In the genomic region with DNA sequence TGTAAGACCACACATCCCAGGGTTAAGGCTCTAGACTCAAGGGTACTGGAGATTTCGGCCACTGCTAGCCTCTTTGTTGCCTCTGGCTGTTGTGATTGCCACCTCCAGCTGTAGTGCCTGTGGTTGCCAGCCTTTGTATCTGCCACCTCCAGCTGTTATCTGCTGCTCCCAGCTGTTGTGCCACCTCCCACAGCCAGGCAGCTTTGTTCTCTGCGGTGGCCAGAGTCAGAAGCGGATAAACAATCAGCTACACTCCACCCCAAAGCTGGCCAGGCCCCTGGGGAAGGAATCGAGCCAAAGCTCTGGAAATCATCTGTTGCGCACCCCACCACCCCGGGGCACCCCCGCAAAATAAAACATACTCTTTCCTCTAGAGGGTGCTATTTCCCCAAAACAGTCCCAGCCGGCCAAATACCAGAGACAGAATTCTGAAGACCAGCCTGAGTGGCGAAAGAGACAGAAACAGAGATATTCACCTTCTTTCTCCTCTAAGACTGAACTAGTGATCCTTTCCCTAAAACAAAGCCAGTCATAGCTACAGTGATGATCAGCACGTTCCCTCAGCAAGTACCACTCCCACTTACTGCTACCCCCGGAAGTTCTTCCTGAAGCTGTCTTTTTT, we compare ENCODE assay signal across 9 cellular contexts. TPM values are rescaled to one million over a fixed set of nuclear protein-coding genes. Genes with fewer than 3 reads are reported as not detected.
DNase-seq lines count a peak whose midpoint lies in the region; ATAC-seq and TF ChIP-seq lines count a peak whose summit lies in the region.
"Had no signal": no experiment of that assay in that cellular context is flagged by ENCODE, and none has a peak within 500 bp of the region (broad histone marks: within the 10 kb centered on the region; RNA-seq: fewer than 3 reads in every experiment).

No MANE protein-coding gene starts in this region.

- H3K4me1 ChIP-seq in right atrium auricular region, result peaks cover 0 to 13% of the 10 kb centered on the region in 2 donors

- H3K36me3 ChIP-seq in right atrium auricular region, result no peaks in the 10 kb centered on the region
- H3K36me3 ChIP-seq: neutrophil had no signal

- no peak overlapping the region for H3K27ac ChIP-seq in right atrium auricular region
- H3K27ac ChIP-seq: neutrophil had no signal

- TF ChIP-seq CTCF in right atrium auricular region (IDR thresholded peaks at IDR 0.05), result peak in 1 of 2 donors; percentile 73

- no peaks in the 10 kb centered on the region for H3K27me3 ChIP-seq in right atrium auricular region

- peak overlapping the region in 1 of 2 donors; percentile 23 for H3K4me3 ChIP-seq in right atrium auricular region

- DNase-seq in Right ventricle myocardium inferior (ENCODE audit: missing footprints) (no peak), right atrium auricular region (ENCODE audit: low spot score) (no peak), NOMO-1 (lab: John Stamatoyannopoulos, UW; ENCODE audit: unreplicated experiment in 2 of 2) (peak; percentile 34 to 43), foreskin melanocyte (peak; percentile 32), nucleus accumbens (lab: John Stamatoyannopoulos, UW) (peak in 53 of 56 donors; percentile 37 to 97 (median 87)), mesenteric fat pad (ENCODE audit: low spot score) (no peak)
- DNase-seq in activated naive CD4-positive, alpha-beta T cell treated with Interleukin-2 at 50 U/mL for 16 hours, result peak; percentile 25

- peak; percentile 90 for ATAC-seq in Right ventricle myocardium inferior
- ATAC-seq in HG02798 (IDR thresholded peaks at IDR 0.05; ENCODE audit: poor library complexity, unreplicated experiment), result peak; percentile 77

- H3K9me3 ChIP-seq in right atrium auricular region, result no peaks in the 10 kb centered on the region
- H3K9me3 ChIP-seq: neutrophil had no signal

- intact Hi-C loops in Right ventricle myocardium inferior (cut with DNase I), result loop anchor here (1.0 kb wide), 1 partner anchor 39 kb away; no protein-coding TSS in a partner anchor

RNA-seq across cellular contexts. Expression of gene PIGM, which starts 14.8 kb away (rescaled TPM):
- 2.4 TPM for total RNA-seq in Right ventricle myocardium inferior
- total RNA-seq in right atrium auricular region, result 1 to 10 TPM; 2.4 to 3.2 TPM
- 4.1 TPM for total RNA-seq in mesenteric fat pad

RNA-seq across cellular contexts. Expression of gene KCNJ10, which starts 23.4 kb away (rescaled TPM):
- total RNA-seq in Right ventricle myocardium inferior, result not detected
- under 1 TPM in 1 of 2 donors, not detected in 1; 0.20 TPM for total RNA-seq in right atrium auricular region
- 0.16 TPM for total RNA-seq in mesenteric fat pad

RNA-seq across cellular contexts. Expression of gene KCNJ9, which starts 34.7 kb away (rescaled TPM):
- total RNA-seq in Right ventricle myocardium inferior (not detected), right atrium auricular region (under 1 TPM in 1 of 2 donors, not detected in 1; 0.08 TPM), mesenteric fat pad (not detected)

RNA-seq across cellular contexts. Expression of gene IGSF8, which starts 51.8 kb away (rescaled TPM):
- 21.9 TPM for total RNA-seq in Right ventricle myocardium inferior
- 10 to 100 TPM; 20.1 to 20.8 TPM for total RNA-seq in right atrium auricular region
- total RNA-seq in mesenteric fat pad, result 20.4 TPM

Comparison
In these comparisons a context has a peak if more than half of its experiments do, and no peak if none do; other contexts are left out.
1. DNase-seq: peak in NOMO-1 (2 of 2), activated naive CD4-positive, alpha-beta T cell treated with Interleukin-2 at 50 U/mL for 16 hours (single experiment), foreskin melanocyte (single experiment) and nucleus accumbens (53 of 56); none in Right ventricle myocardium inferior (single experiment), right atrium auricular region (single experiment) and mesenteric fat pad (single experiment).